ENCODE assay signal across 1 cellular context in the genomic region with DNA sequence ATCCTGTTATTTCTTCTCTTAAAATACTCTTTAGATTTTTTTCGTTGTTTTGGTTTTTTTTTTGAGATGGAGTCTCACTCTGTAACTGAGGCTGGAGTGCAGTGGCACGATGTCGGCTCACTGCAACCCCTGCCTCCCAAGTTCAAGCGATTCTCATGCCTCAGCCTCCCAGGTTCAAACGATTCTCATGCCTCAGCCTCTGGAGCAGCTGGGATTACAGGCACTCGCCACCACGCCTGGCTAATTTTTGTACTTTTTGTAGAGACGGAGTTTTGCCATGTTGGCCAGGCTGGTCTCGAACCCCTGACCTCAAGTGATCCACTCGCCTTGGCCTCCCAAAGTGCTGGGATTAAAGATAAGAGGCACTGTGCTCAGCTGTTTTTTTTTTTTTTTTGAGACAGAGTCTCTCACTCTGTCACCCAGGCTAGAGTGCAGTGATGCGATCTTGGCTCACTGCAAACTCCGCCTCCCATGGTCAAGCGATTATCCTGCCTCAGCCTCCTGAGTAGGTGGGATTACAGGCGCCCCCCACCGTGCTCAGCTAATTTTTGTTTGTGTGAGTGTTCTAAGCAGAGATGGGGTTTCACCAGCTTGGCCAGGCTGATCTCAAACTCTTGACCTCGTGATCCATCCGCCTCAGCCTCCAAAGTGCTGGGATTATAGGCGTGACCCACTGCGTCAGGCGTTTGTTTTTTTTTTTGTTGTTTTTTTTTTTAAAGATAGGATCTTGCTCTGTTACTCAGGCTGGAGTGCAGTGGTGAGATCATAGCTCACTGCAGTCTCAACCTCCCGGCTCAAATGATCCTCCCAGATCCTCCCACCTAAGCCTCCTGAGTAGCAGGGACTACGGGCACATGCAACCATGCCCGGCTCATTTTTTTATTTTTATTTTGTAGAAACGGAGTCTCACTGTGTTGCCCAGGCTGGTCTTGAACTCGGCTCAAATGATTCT.
TF ChIP-seq lines count a peak whose summit lies in the region.
"Not testable (repeated sequence)": the region's sequence is repeated elsewhere in the genome, so short reads cannot be mapped to it uniquely, and the experiment has no call there.

No MANE protein-coding gene starts in this region.

TF ChIP-seq in K562, 482 proteins besides CTCF, POLR2A, EP300 and RAD21 (continued from another document):
- TF ChIP-seq ZNF318 (IDR thresholded peaks at IDR 0.05; ENCODE audit: borderline replicate concordance in 1 of 2, low read depth in 1 of 2): peak in 1 of 2 experiments; percentile 69; a peak in 1 of 4 replicates
- peak; percentile 52 to 60 for TF ChIP-seq NRF1 (conservative IDR thresholded peaks at IDR 0.05 in 1 of 2, IDR thresholded peaks at IDR 0.05 in 1 of 2)
- TF ChIP-seq TRIM24 (IDR thresholded peaks at IDR 0.05): peak; percentile 43 to 56; a peak in 1 of 4 replicates
- TF ChIP-seq LEF1 (IDR thresholded peaks at IDR 0.05): 0 out of 2 replicates have a peak, but pooled peaks have one; percentile 20
- peak; percentile 65; the same call in 1 of the 2 replicates for TF ChIP-seq NBN (IDR thresholded peaks at IDR 0.05; ENCODE audit: low read depth)
- TF ChIP-seq SMARCA5 (IDR thresholded peaks at IDR 0.05): 0 out of 2 replicates have a peak, but pooled peaks have one; percentile 63
- peak; percentile 60 for TF ChIP-seq CXXC5 (CRISPR knock-in tag; IDR thresholded peaks at IDR 0.05)
- peak; percentile 92 for TF ChIP-seq FOXK2 (conservative IDR thresholded peaks at IDR 0.05 in 1 of 2, IDR thresholded peaks at IDR 0.05 in 1 of 2; ENCODE audit: low read depth in 2 of 2)
- peak; percentile 29; the same call in 1 of the 2 replicates for TF ChIP-seq HLTF (IDR thresholded peaks at IDR 0.05)
- peak; percentile 93 for TF ChIP-seq SMARCA4 (IDR thresholded peaks at IDR 0.05)
- TF ChIP-seq, protein P1, sequence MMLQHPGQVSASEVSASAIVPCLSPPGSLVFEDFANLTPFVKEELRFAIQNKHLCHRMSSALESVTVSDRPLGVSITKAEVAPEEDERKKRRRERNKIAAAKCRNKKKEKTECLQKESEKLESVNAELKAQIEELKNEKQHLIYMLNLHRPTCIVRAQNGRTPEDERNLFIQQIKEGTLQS (IDR thresholded peaks at IDR 0.05): peak; percentile 78
- TF ChIP-seq, protein P1 (CRISPR knock-in tag; conservative IDR thresholded peaks at IDR 0.05): not testable (repeated sequence)
- peak; percentile 85 for TF ChIP-seq CBFA2T2 (conservative IDR thresholded peaks at IDR 0.05)
- TF ChIP-seq ATF7 (IDR thresholded peaks at IDR 0.05): peak; percentile 95
- 0 out of 2 replicates have a peak, but pooled peaks have one; percentile 29 for TF ChIP-seq IRF9 (tag; IDR thresholded peaks at IDR 0.05)
- TF ChIP-seq SP1 (CRISPR knock-in tag; IDR thresholded peaks at IDR 0.05): peak; percentile 59
- peak; percentile 81; the same call in 1 of the 2 replicates for TF ChIP-seq TOE1 (IDR thresholded peaks at IDR 0.05; ENCODE audit: borderline replicate concordance)
- TF ChIP-seq TOE1 (CRISPR knock-in tag; IDR thresholded peaks at IDR 0.05; ENCODE audit: borderline replicate concordance, low read depth); JUN (CRISPR knock-in tag; IDR thresholded peaks at IDR 0.05; ENCODE audit: borderline replicate concordance); JUND (tag; IDR thresholded peaks at IDR 0.05; ENCODE audit: borderline replicate concordance, low read depth, low read length): not testable (repeated sequence)
- TF ChIP-seq ZNF395 (CRISPR knock-in tag; IDR thresholded peaks at IDR 0.05): peak; percentile 64; the same call in 1 of the 2 replicates
- TF ChIP-seq PHB2 (IDR thresholded peaks at IDR 0.05; ENCODE audit: low read depth): peak; percentile 60
- peak; percentile 52 for TF ChIP-seq JUN (IDR thresholded peaks at IDR 0.05; ENCODE audit: borderline replicate concordance, low read depth, low read length)
- TF ChIP-seq ZNF766 (CRISPR knock-in tag; conservative IDR thresholded peaks at IDR 0.05): peak; percentile 51; the same call in 1 of the 2 replicates
- peak; percentile 86 for TF ChIP-seq ZBTB7A (IDR thresholded peaks at IDR 0.05; ENCODE audit: borderline replicate concordance, control insufficient read depth, low read depth, low read length)
- TF ChIP-seq FOXP4 (CRISPR knock-in tag; IDR thresholded peaks at IDR 0.05; ENCODE audit: borderline replicate concordance): 0 out of 2 replicates have a peak, but pooled peaks have one; percentile 66
- TF ChIP-seq JUND (IDR thresholded peaks at IDR 0.05; ENCODE audit: borderline replicate concordance, low read depth, low read length): peak; percentile 65
- TF ChIP-seq, protein P2, sequence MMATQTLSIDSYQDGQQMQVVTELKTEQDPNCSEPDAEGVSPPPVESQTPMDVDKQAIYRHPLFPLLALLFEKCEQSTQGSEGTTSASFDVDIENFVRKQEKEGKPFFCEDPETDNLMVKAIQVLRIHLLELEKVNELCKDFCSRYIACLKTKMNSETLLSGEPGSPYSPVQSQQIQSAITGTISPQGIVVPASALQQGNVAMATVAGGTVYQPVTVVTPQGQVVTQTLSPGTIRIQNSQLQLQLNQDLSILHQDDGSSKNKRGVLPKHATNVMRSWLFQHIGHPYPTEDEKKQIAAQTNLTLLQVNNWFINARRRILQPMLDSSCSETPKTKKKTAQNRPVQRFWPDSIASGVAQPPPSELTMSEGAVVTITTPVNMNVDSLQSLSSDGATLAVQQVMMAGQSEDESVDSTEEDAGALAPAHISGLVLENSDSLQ (IDR thresholded peaks at IDR 0.05): peak; percentile 48
- TF ChIP-seq ADNP (tag; IDR thresholded peaks at IDR 0.05): peak; percentile 98
- 0 out of 2 replicates have a peak, but pooled peaks have one; percentile 56 for TF ChIP-seq MTA1 (IDR thresholded peaks at IDR 0.05; ENCODE audit: borderline replicate concordance)
- peak in 1 of 2 experiments; percentile 73; a peak in 1 of 4 replicates for TF ChIP-seq HDAC1 (IDR thresholded peaks at IDR 0.05)
- TF ChIP-seq MAFG (tag; conservative IDR thresholded peaks at IDR 0.05): peak; percentile 50; the same call in 1 of the 2 replicates
